21 cellular contexts compared by ENCODE assay signal in genomic region chr4:56626420-56626819, GRCh38. TPM values are rescaled to one million over a fixed set of nuclear protein-coding genes. Genes with fewer than 3 reads are reported as not detected.
A peak's percentile ranks its signal among the peaks of the same experiment; 100 is the strongest.
DNase-seq lines count a peak whose midpoint lies in the region; ATAC-seq and TF ChIP-seq lines count a peak whose summit lies in the region.
"Had no signal": no experiment of that assay in that cellular context is flagged by ENCODE, and none has a peak within 500 bp of the region (broad histone marks: within the 10 kb centered on the region; RNA-seq: fewer than 3 reads in every experiment).

No MANE protein-coding gene starts in this region.

- peak; percentile 28 for DNase-seq in activated CD4-positive, alpha-beta memory T cell treated with anti-CD3 and anti-CD28 coated beads for 36 hours
- no peak for DNase-seq in activated CD4-positive, alpha-beta memory T cell treated with anti-CD3 and anti-CD28 coated beads, Interleukin-2, amount 10 ng/mL, durations not matched to agents 7 days and 5 days
- peak; percentile 44 for DNase-seq in RKO (ENCODE audit: low spot score)
- no peak for DNase-seq in sigmoid colon
- DNase-seq in NCI-H82 treated with DMSO at 0.1 percent for 48 hours (lab: John Stamatoyannopoulos, UW; ENCODE audit: unreplicated experiment), result no peak
- DNase-seq: C1 segment of cervical spinal cord, DMS 273 treated with DMSO at 0.1 percent for 48 hours, GOT3, H9 had no signal

- no peaks in the 10 kb centered on the region for H3K36me3 ChIP-seq in sigmoid colon

- H3K4me1 Mint-ChIP-seq in activated CD4-positive, alpha-beta memory T cell treated with anti-CD3 and anti-CD28 coated beads for 36 hours (ENCODE audit: low read depth), result no peaks in the 10 kb centered on the region
- H3K4me1 Mint-ChIP-seq in activated CD4-positive, alpha-beta memory T cell treated with anti-CD3 and anti-CD28 coated beads, Interleukin-2, amount 10 ng/mL, durations not matched to agents 7 days and 5 days, result peaks cover 9% of the 10 kb centered on the region
- H3K4me1 Mint-ChIP-seq: B cell, H9 had no signal

- H3K27me3 ChIP-seq in sigmoid colon, result no peaks in the 10 kb centered on the region

- no peak overlapping the region for H3K4me3 ChIP-seq in sigmoid colon
- H3K4me3 ChIP-seq: GM12878 had no signal

- TF ChIP-seq EP300 in sigmoid colon (IDR thresholded peaks at IDR 0.05), result no peak

- intact Hi-C loops in activated CD4-positive, alpha-beta memory T cell treated with anti-CD3 and anti-CD28 coated beads for 36 hours (cut with micrococcal nuclease), result no loop called here
- intact Hi-C loops in sigmoid colon (cut with DNase I), result no loop called here

- peaks cover 12% of the 10 kb centered on the region for H3K36me3 Mint-ChIP-seq in activated CD4-positive, alpha-beta memory T cell treated with anti-CD3 and anti-CD28 coated beads for 36 hours
- H3K36me3 Mint-ChIP-seq in activated CD4-positive, alpha-beta memory T cell treated with anti-CD3 and anti-CD28 coated beads, Interleukin-2, amount 10 ng/mL, durations not matched to agents 7 days and 5 days (ENCODE audit: low read depth), result peaks cover 33% of the 10 kb centered on the region

- CTCF ChIA-PET in activated CD4-positive, alpha-beta memory T cell treated with anti-CD3 and anti-CD28 coated beads for 36 hours (lab: Charles Lee), result interaction anchor here (0.6 to 2.1 kb wide), 4 partner anchors 24 to 210 kb away, joined by 3 to 14 read pairs (median 6); no protein-coding TSS in a partner anchor
- CTCF ChIA-PET in activated CD4-positive, alpha-beta memory T cell treated with anti-CD3 and anti-CD28 coated beads, Interleukin-2, amount 10 ng/mL, durations not matched to agents 7 days and 5 days (lab: Charles Lee), result interaction anchor here (1.0 to 1.4 kb wide), 2 partner anchors 13 to 22 kb away, joined by 3 to 5 read pairs; no protein-coding TSS in a partner anchor

- no peak overlapping the region for H3K27ac Mint-ChIP-seq in activated CD4-positive, alpha-beta memory T cell treated with anti-CD3 and anti-CD28 coated beads for 36 hours
- H3K27ac Mint-ChIP-seq in activated CD4-positive, alpha-beta memory T cell treated with anti-CD3 and anti-CD28 coated beads, Interleukin-2, amount 10 ng/mL, durations not matched to agents 7 days and 5 days, result no peak overlapping the region
- H3K27ac Mint-ChIP-seq: B cell; CD4-positive, alpha-beta T cell; H9 had no signal

- H3K9me3 ChIP-seq in sigmoid colon, result peaks cover 0 to 7% (median 1%) of the 10 kb centered on the region in 4 donors

- WGBS in sigmoid colon, 2 donors, result 85 to 91% methylated on average over 1 of the region's 1 CpG

- peaks cover 23% of the 10 kb centered on the region for H3K9me3 Mint-ChIP-seq in activated CD4-positive, alpha-beta memory T cell treated with anti-CD3 and anti-CD28 coated beads for 36 hours
- H3K9me3 Mint-ChIP-seq in activated CD4-positive, alpha-beta memory T cell treated with anti-CD3 and anti-CD28 coated beads, Interleukin-2, amount 10 ng/mL, durations not matched to agents 7 days and 5 days, result peaks cover 33% of the 10 kb centered on the region

- peaks cover 4% of the 10 kb centered on the region for H3K27me3 Mint-ChIP-seq in activated CD4-positive, alpha-beta memory T cell treated with anti-CD3 and anti-CD28 coated beads for 36 hours
- peaks cover 6% of the 10 kb centered on the region for H3K27me3 Mint-ChIP-seq in activated CD4-positive, alpha-beta memory T cell treated with anti-CD3 and anti-CD28 coated beads, Interleukin-2, amount 10 ng/mL, durations not matched to agents 7 days and 5 days
- H3K27me3 Mint-ChIP-seq: B cell; CD4-positive, alpha-beta T cell had no signal

- TF ChIP-seq CTCF in sigmoid colon (IDR thresholded peaks at IDR 0.05), result no peak

- POLR2A ChIA-PET in activated CD4-positive, alpha-beta memory T cell treated with anti-CD3 and anti-CD28 coated beads for 36 hours (lab: Charles Lee), result interaction anchor here (0.5 kb wide), 1 partner anchor 137 kb away, joined by 4 read pairs; no protein-coding TSS in a partner anchor
- POLR2A ChIA-PET in activated CD4-positive, alpha-beta memory T cell treated with anti-CD3 and anti-CD28 coated beads, Interleukin-2, amount 10 ng/mL, durations not matched to agents 7 days and 5 days (lab: Charles Lee), result interaction anchor here (0.9 kb wide), 1 partner anchor 131 kb away, joined by 3 read pairs; no protein-coding TSS in a partner anchor

- peaks cover 0 to 54% (median 33%) of the 10 kb centered on the region in 4 donors for H3K4me1 ChIP-seq in sigmoid colon

- no peak for TF ChIP-seq POLR2A in sigmoid colon (IDR thresholded peaks at IDR 0.05)

- H3K4me3 Mint-ChIP-seq in activated CD4-positive, alpha-beta memory T cell treated with anti-CD3 and anti-CD28 coated beads for 36 hours, result no peak overlapping the region
- H3K4me3 Mint-ChIP-seq in activated CD4-positive, alpha-beta memory T cell treated with anti-CD3 and anti-CD28 coated beads, Interleukin-2, amount 10 ng/mL, durations not matched to agents 7 days and 5 days, result no peak overlapping the region
- H3K4me3 Mint-ChIP-seq: B cell; CD4-positive, alpha-beta T cell; H9 had no signal

- H3K27ac ChIP-seq in sigmoid colon, result peak overlapping the region in 3 of 4 donors; percentile 70 to 86 (median 84)

- ATAC-seq in esophagus mucosa (peak; percentile 49), HG03432 (IDR thresholded peaks at IDR 0.05; ENCODE audit: unreplicated experiment) (no peak), GM18511 (IDR thresholded peaks at IDR 0.05; ENCODE audit: unreplicated experiment) (no peak)
- ATAC-seq: GM12878 had no signal

RNA-seq across cellular contexts. Expression of gene HOPX, which starts 54.7 kb away (rescaled TPM):
- 100 to 1,000 TPM; 124 to 126 TPM for total RNA-seq in activated CD4-positive, alpha-beta memory T cell treated with anti-CD3 and anti-CD28 coated beads for 36 hours
- 100 to 1,000 TPM; 206 to 215 TPM for total RNA-seq in activated CD4-positive, alpha-beta memory T cell treated with anti-CD3 and anti-CD28 coated beads, Interleukin-2, amount 10 ng/mL, durations not matched to agents 7 days and 5 days
- total RNA-seq in esophagus mucosa (249 TPM), sigmoid colon (10 to 100 TPM; 24.7 to 57.9 (median 47.1) TPM)
- 1 to 10 TPM; 2.5 to 6.6 (median 6.4) TPM for polyA plus RNA-seq in sigmoid colon
- total RNA-seq: A172, Calu3, Daoy, G401, H9, HepG2, HT1080 had no signal
- polyA plus RNA-seq: HepG2 had no signal

Comparison
In these comparisons a context has a peak if more than half of its experiments do, and no peak if none do; other contexts are left out.
1. DNase-seq: peak in activated CD4-positive, alpha-beta memory T cell treated with anti-CD3 and anti-CD28 coated beads for 36 hours (single experiment) and RKO (single experiment); none in activated CD4-positive, alpha-beta memory T cell treated with anti-CD3 and anti-CD28 coated beads, Interleukin-2, amount 10 ng/mL, durations not matched to agents 7 days and 5 days (single experiment), sigmoid colon (single experiment) and NCI-H82 treated with DMSO at 0.1 percent for 48 hours (single experiment).